In the genomic region with DNA sequence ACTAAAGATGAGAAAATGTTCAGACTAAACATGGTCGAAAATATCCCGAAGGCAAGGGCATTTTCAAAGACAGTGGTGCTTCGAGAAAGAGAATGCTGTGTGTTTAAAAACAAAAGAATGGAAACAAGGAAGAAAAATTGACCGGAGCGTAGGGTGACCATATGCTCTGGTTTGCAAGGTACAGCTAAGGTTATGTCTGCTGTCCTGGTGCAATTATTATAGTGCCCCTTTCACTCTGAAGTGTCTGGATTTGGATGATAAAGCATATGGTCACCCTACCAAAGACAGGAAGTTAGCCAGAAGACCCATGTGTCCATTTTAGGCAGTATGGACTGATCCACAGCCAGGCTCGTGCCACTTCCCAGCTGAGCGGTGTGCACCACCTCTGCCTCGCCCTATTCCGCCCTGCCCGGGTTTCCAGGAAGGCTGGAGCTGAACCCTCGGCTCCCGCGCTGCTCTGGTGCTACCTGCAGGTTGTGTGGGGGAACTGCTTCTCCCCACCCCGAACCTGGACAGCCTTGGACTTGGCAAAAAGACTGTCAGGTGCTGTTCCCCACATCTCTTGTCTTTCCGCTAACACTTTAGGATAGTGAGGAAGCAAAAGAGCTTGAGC, we compare ENCODE assay signal across 9 cellular contexts. TPM values are rescaled to one million over a fixed set of nuclear protein-coding genes. Genes with fewer than 3 reads are reported as not detected.
DNase-seq lines count a peak whose midpoint lies in the region; ATAC-seq and TF ChIP-seq lines count a peak whose summit lies in the region.
"Had no signal": no experiment of that assay in that cellular context is flagged by ENCODE, and none has a peak within 500 bp of the region (broad histone marks: within the 10 kb centered on the region; RNA-seq: fewer than 3 reads in every experiment).

No MANE protein-coding gene starts in this region.

- no peaks in the 10 kb centered on the region for H3K9me3 Mint-ChIP-seq in type B pancreatic cell
- H3K9me3 Mint-ChIP-seq: central memory CD8-positive, alpha-beta T cell had no signal

- no peak for ATAC-seq in HG03135 (IDR thresholded peaks at IDR 0.05; ENCODE audit: unreplicated experiment)

- peaks cover 62% of the 10 kb centered on the region for H3K27me3 Mint-ChIP-seq in type B pancreatic cell

- no peaks in the 10 kb centered on the region for H3K36me3 Mint-ChIP-seq in type B pancreatic cell

- TF ChIP-seq CTCF in 22Rv1 (IDR thresholded peaks at IDR 0.05): peak; percentile 61
- TF ChIP-seq CTCF in VCaP (conservative IDR thresholded peaks at IDR 0.05): peak; percentile 42
- TF ChIP-seq CTCF in type B pancreatic cell (conservative IDR thresholded peaks at IDR 0.05): peak; percentile 68

- DNase-seq in EL: peak; percentile 34
- peak; percentile 31 for DNase-seq in NCI-H1694 treated with DMSO at 0.1 percent for 48 hours (lab: John Stamatoyannopoulos, UW)
- DNase-seq in hepatic stellate cell (ENCODE audit: low spot score): peak; percentile 21
- DNase-seq in type B pancreatic cell (ENCODE audit: extremely low spot score, unreplicated experiment): no peak
- DNase-seq in cerebellum (ENCODE audit: low spot score): no peak

- H3K4me1 Mint-ChIP-seq in type B pancreatic cell (ENCODE audit: unreplicated experiment): peaks cover 10% of the 10 kb centered on the region

- H3K27ac Mint-ChIP-seq in type B pancreatic cell: no peak overlapping the region

- H3K27ac ChIP-seq in 22Rv1 (no peak overlapping the region), VCaP (no peak overlapping the region)

- no peak overlapping the region for H3K4me3 Mint-ChIP-seq in type B pancreatic cell
- H3K4me3 Mint-ChIP-seq: central memory CD8-positive, alpha-beta T cell had no signal

RNA-seq across cellular contexts. Expression of gene GOLGA6D, which starts 25.2 kb away (rescaled TPM):
- total RNA-seq in type B pancreatic cell (ENCODE audit: low replicate concordance) (0.19 TPM in 1 of 2 replicates, not detected in the other), cerebellum (not detected)

RNA-seq across cellular contexts. Expression of gene COMMD4, which starts 28.0 kb away (rescaled TPM):
- total RNA-seq in type B pancreatic cell (ENCODE audit: low replicate concordance) (73.8 and 97.7 TPM in 2 replicates), cerebellum (11.7 TPM)

RNA-seq across cellular contexts. Expression of gene NEIL1, which starts 39.0 kb away (rescaled TPM):
- total RNA-seq in type B pancreatic cell (ENCODE audit: low replicate concordance): 30.7 and 40.4 TPM in 2 replicates
- total RNA-seq in cerebellum: 14.2 TPM

RNA-seq across cellular contexts. Expression of gene GOLGA6C, which starts 49.8 kb away (rescaled TPM):
- total RNA-seq in type B pancreatic cell (ENCODE audit: low replicate concordance) (not detected in 2 replicates), cerebellum (not detected)

Comparison
In these comparisons a context has a peak if more than half of its experiments do, and no peak if none do; other contexts are left out.
1. DNase-seq: peak in EL (single experiment), NCI-H1694 treated with DMSO at 0.1 percent for 48 hours (single experiment) and hepatic stellate cell (single experiment); none in type B pancreatic cell (single experiment) and cerebellum (single experiment).
2. Peak in every context shown above with its lines, with median percentiles within 50 percentile points of each other: CTCF ChIP-seq.